Comparison of ENCODE assay signal across 1 cellular context in the genomic region with DNA sequence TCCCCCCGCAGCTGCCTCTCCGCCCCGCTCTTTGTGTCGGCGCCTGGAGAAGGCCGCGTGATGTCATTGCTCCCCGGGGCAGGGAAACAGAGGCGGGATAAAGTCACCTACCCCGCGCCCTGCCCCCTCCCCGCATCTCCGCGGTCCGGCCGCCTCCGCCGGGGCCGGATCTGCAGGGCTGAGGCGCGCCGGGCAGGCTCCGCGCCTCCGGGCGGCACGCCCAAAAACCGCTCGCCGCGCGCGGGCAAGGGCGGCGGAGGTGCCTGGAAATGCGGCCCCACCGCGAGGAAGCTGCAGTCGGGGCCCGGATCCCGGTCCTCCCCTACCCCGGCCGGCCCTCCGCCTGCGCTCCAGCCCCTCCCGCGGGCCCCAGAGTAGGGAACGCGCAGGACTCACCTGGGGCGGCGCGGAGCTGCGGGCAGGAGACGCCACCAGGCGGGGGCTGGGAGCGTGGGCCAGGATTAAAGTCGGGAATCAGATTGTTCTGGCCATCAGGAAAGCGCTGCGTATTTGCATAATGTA.
TF ChIP-seq lines count a peak whose summit lies in the region.

FAXC (minus strand) TSS at position 55 of the 522 bp plus-strand sequence. CDS start 302 bp downstream, outside the sequence.

TF ChIP-seq in HCT116, 20 proteins besides CTCF, POLR2A, EP300 and RAD21 (continued from another document):
- TF ChIP-seq REST (IDR thresholded peaks at IDR 0.05; ENCODE audit: low read depth) (no peak), FOSL1 (IDR thresholded peaks at IDR 0.05; ENCODE audit: low read depth) (no peak), CEBPB (IDR thresholded peaks at IDR 0.05; ENCODE audit: low read depth) (no peak), EGR1 (IDR thresholded peaks at IDR 0.05; ENCODE audit: low read depth) (peak; percentile 47; the same call in 1 of the 2 replicates), POLR2AphosphoS5 (IDR thresholded peaks at IDR 0.05; ENCODE audit: low read depth, low read length) (peak; percentile 53), ZFX (IDR thresholded peaks at IDR 0.05) (peak; percentile 93), YY1 (IDR thresholded peaks at IDR 0.05; ENCODE audit: extremely low read depth, insufficient replicate concordance, low read depth, low read length) (no peak)
TF ChIP-seq in HCT116: peak in this region for 6.
